Comparison of ENCODE assay signal across 21 cellular contexts in genomic region chr1:87950369-87950768, GRCh38.
A peak's percentile ranks its signal among the peaks of the same experiment; 100 is the strongest.
DNase-seq lines count a peak whose midpoint lies in the region; ATAC-seq and TF ChIP-seq lines count a peak whose summit lies in the region.
"Had no signal": no experiment of that assay in that cellular context is flagged by ENCODE, and none has a peak within 500 bp of the region (broad histone marks: within the 10 kb centered on the region; RNA-seq: fewer than 3 reads in every experiment).

No MANE protein-coding gene starts in this region.

- H3K18ac ChIP-seq in trophoblast cell (ENCODE audit: low read length): no peak overlapping the region

- no peak overlapping the region for H4K12ac ChIP-seq in trophoblast cell (ENCODE audit: low read depth, low read length)

- H4K91ac ChIP-seq in trophoblast cell (ENCODE audit: low read depth, low read length): no peak overlapping the region

- H3K14ac ChIP-seq in trophoblast cell (ENCODE audit: low read length): no peak overlapping the region

- H4K8ac ChIP-seq in trophoblast cell (ENCODE audit: low read depth, low read length): no peak overlapping the region

- no peak overlapping the region for H3K27ac ChIP-seq in SJCRH30
- no peak overlapping the region for H3K27ac ChIP-seq in trophoblast cell (ENCODE audit: low read depth, low read length)
- H3K27ac ChIP-seq: GM23248, HL-60, KMS-11 had no signal

- no peak overlapping the region for H3K4ac ChIP-seq in trophoblast cell (ENCODE audit: low read depth, low read length)

- no peaks in the 10 kb centered on the region for H3K27me3 ChIP-seq in MG63
- H3K27me3 ChIP-seq in SJCRH30: no peaks in the 10 kb centered on the region
- H3K27me3 ChIP-seq in trophoblast cell (ENCODE audit: insufficient read depth, low read length): no peaks in the 10 kb centered on the region

- H3K9me3 ChIP-seq in MG63 (no peaks in the 10 kb centered on the region), SJCRH30 (replicated peaks) (no peaks in the 10 kb centered on the region), trophoblast cell (ENCODE audit: insufficient read depth, low read depth, low read length) (no peaks in the 10 kb centered on the region)

- WGBS in trophoblast cell (ENCODE audit: extremely low coverage, insufficient coverage, insufficient read length): no CpG with 5 or more reads among the region's 3 CpGs

- no peak overlapping the region for H2AFZ ChIP-seq in trophoblast cell (ENCODE audit: insufficient read depth, low read length, poor library complexity)
- H2AFZ ChIP-seq: GM23248 had no signal

- ATAC-seq in omental fat pad (ENCODE audit: low FRiP score): no peak
- ATAC-seq: T-helper 17 cell had no signal

- H3K4me3 ChIP-seq in MG63 (no peak overlapping the region), SJCRH30 (no peak overlapping the region), trophoblast cell (ENCODE audit: low read depth, low read length) (no peak overlapping the region)
- H3K4me3 ChIP-seq: GM23248 had no signal

- no peak for TF ChIP-seq CTCF in omental fat pad (IDR thresholded peaks at IDR 0.05)

- no peaks in the 10 kb centered on the region for H3K4me1 ChIP-seq in SJCRH30
- H3K4me1 ChIP-seq in trophoblast cell (ENCODE audit: control insufficient read depth in 1 of 2, insufficient read depth in 2 of 2, low read length in 2 of 2): peaks cover 0 to 2% of the 10 kb centered on the region in 2 experiments

- H3K9ac ChIP-seq in trophoblast cell (ENCODE audit: low read length): no peak overlapping the region
- H3K9ac ChIP-seq: GM23248, KMS-11 had no signal

- peak; percentile 41 for DNase-seq in DMS53 treated with DMSO at 0.1 percent for 48 hours (lab: John Stamatoyannopoulos, UW; ENCODE audit: unreplicated experiment)
- DNase-seq in MG63: peak; percentile 9
- peak; percentile 9 to 18 for DNase-seq in SJCRH30
- DNase-seq in trophoblast cell: no peak
- DNase-seq in omental fat pad (ENCODE audit: low spot score): no peak
- no peak for DNase-seq in T-helper 1 cell
- DNase-seq in activated T-cell treated with anti-CD3 and anti-CD28 coated beads for 4 hours: no peak
- DNase-seq: ACHN, DMS 273 treated with DMSO at 0.1 percent for 48 hours, GF-D8, GM23248, HCEC 1CT, NCI-H1048, NCI-H1694, NCI-H2227 treated with DMSO at 0.1 percent for 48 hours, NCI-H526 treated with DMSO at 0.1 percent for 48 hours, OCI-M1, SHP77 treated with DMSO at 0.1 percent for 48 hours, T-helper 17 cell had no signal

- H2BK5ac ChIP-seq in trophoblast cell (ENCODE audit: low read depth, low read length, poor library complexity): no peak overlapping the region

- H3K36me3 ChIP-seq in MG63 (no peaks in the 10 kb centered on the region), SJCRH30 (no peaks in the 10 kb centered on the region), trophoblast cell (ENCODE audit: control insufficient read depth in 1 of 2, insufficient read depth in 2 of 2, low read length in 2 of 2) (no peaks in the 10 kb centered on the region)

- H2AK5ac ChIP-seq in trophoblast cell (ENCODE audit: low read length): peak overlapping the region; percentile 59

- H2BK12ac ChIP-seq in trophoblast cell (ENCODE audit: low read length): peak overlapping the region; percentile 59

- H3K4me2 ChIP-seq in trophoblast cell (ENCODE audit: low read length): no peak overlapping the region
- H3K4me2 ChIP-seq: KMS-11 had no signal

- no peaks in the 10 kb centered on the region for H3K79me2 ChIP-seq in trophoblast cell (ENCODE audit: control insufficient read depth, insufficient read depth, low read length, poor library complexity)

- no peak overlapping the region for H3K23ac ChIP-seq in trophoblast cell (ENCODE audit: low read length)

- no peak overlapping the region for H2BK120ac ChIP-seq in trophoblast cell (ENCODE audit: insufficient read depth, low read length, poor library complexity)

- H3K79me1 ChIP-seq in trophoblast cell (ENCODE audit: low read length): peaks cover 5% of the 10 kb centered on the region

Comparison
In these comparisons a context has a peak if more than half of its experiments do, and no peak if none do; other contexts are left out.
1. DNase-seq: peak in DMS53 treated with DMSO at 0.1 percent for 48 hours (single experiment), MG63 (single experiment) and SJCRH30 (2 of 2); none in trophoblast cell (0 of 2), omental fat pad (single experiment), T-helper 1 cell (0 of 5) and activated T-cell treated with anti-CD3 and anti-CD28 coated beads for 4 hours (single experiment).